Comparison of ENCODE assay signal across 8 cellular contexts in the genomic region with DNA sequence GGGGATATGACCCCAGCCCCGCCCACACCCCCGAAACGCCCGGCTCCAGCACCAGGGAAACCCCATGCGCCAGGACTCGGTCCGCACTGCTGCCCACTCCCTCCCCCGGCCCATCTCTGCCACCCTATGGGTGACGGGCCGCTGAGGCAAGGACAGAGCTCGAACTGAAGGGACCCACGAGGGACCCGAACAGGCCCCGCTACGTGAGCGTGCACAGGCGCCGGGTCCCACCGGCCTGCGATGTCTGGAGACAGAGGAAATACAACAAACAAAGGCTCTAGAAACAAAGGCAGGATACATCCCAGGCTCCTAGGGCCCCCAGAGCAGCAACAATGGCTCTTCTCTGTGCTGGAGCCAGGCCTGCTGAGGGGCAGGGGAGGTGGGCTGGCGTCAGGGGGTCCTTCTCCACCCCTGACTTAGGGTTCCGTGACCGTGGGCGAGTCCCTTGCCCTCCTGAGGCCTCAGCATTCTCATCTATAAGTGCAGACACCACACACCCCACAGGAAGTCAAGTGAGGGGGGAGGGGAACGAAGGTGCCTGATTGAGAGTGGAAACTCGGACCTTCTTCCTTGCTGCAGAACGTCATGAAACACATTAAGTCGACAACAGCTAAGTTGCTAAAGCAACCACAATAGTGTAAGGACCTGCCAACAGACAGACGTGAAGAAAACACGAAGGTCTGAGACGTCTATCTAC. TPM values are rescaled to one million over a fixed set of nuclear protein-coding genes. Genes with fewer than 3 reads are reported as not detected.
DNase-seq lines count a peak whose midpoint lies in the region; ATAC-seq and TF ChIP-seq lines count a peak whose summit lies in the region.

No MANE protein-coding gene starts in this region.

- no peaks in the 10 kb centered on the region for H3K9me2 ChIP-seq in OCI-LY7 (ENCODE audit: insufficient read depth, low read length)

- 0 out of 2 replicates have a peak, but pooled peaks cover 5% of the 10 kb centered on the region for H4K20me1 ChIP-seq in OCI-LY7 (ENCODE audit: insufficient read depth, low read length)

- TF ChIP-seq CTCF in OCI-LY7 (conservative IDR thresholded peaks at IDR 0.05; ENCODE audit: low read length) (no peak), lower lobe of right lung (IDR thresholded peaks at IDR 0.05) (no peak)

- H3K27ac ChIP-seq in OCI-LY7 (ENCODE audit: low read depth, low read length, poor library complexity, severe bottlenecking) (peak overlapping the region; percentile 71), lower lobe of right lung (peak overlapping the region; percentile 90)

- no peaks in the 10 kb centered on the region for H3K9me3 ChIP-seq in OCI-LY7 (ENCODE audit: low read length)
- H3K9me3 ChIP-seq in lower lobe of right lung = no peaks in the 10 kb centered on the region

- BruUV-seq in OCI-LY7 (replicated peaks; lab: Mats Ljungman, UMichigan) = no TSS peak

- in situ Hi-C loops in ACHN (cut with HindIII; ENCODE audit: low pct_ligation_motif_present, low pct_unique_long_range_greater_than_20kb, low sequenced_read_pairs) = no loop called here

- CTCF ChIA-PET in OCI-LY7 (lab: Charles Lee; ENCODE audit: unreplicated experiment) = no interaction called here

- POLR2A ChIA-PET in OCI-LY7 (lab: Charles Lee) = interaction anchor here (0.6 kb wide), 1 partner anchor 11 kb away, joined by 3 read pairs; no protein-coding TSS in a partner anchor

- DNase-seq in OCI-LY7 (ENCODE audit: low spot score) (peak; percentile 79), lower lobe of right lung (no peak), DMS114 treated with DMSO at 0.1 percent for 48 hours (lab: John Stamatoyannopoulos, UW; ENCODE audit: unreplicated experiment) (no peak), ACHN (no peak)
- DNase-seq in activated effector memory CD4-positive, alpha-beta T cell treated with anti-CD3 and anti-CD28 coated beads, Interleukin-2, amount 50 U/mL, for 16 hours = peak; percentile 88
- peak; percentile 54 to 86 (median 76) for DNase-seq in stimulated activated naive CD4-positive, alpha-beta T cell (lab: John Stamatoyannopoulos, UW)

- H3K27me3 ChIP-seq in lower lobe of right lung (ENCODE audit: low read depth) = no peaks in the 10 kb centered on the region

- intact Hi-C loops in OCI-LY7 (cut with micrococcal nuclease; ENCODE audit: unreplicated experiment) (loop anchor here (2.0 kb wide), 1 partner anchor 17 kb away; no protein-coding TSS in a partner anchor), lower lobe of right lung (cut with DNase I) (no loop called here)

- peaks cover 5% of the 10 kb centered on the region; the same call in 1 of the 2 replicates for H3K36me3 ChIP-seq in OCI-LY7 (ENCODE audit: insufficient read depth, low read length)
- H3K36me3 ChIP-seq in lower lobe of right lung = peaks cover 22% of the 10 kb centered on the region

- H2AFZ ChIP-seq in OCI-LY7 (ENCODE audit: low read length) = no peak overlapping the region

- peaks cover 35% of the 10 kb centered on the region for H3K79me2 ChIP-seq in OCI-LY7 (ENCODE audit: insufficient read depth, low read depth, low read length)

- peak overlapping the region; percentile 98 for H3K4me3 ChIP-seq in OCI-LY7 (ENCODE audit: low read depth, low read length, poor library complexity, severe bottlenecking)
- H3K4me3 ChIP-seq in lower lobe of right lung = peak overlapping the region; percentile 97

- ATAC-seq in lower lobe of right lung (no peak), GM18909 (IDR thresholded peaks at IDR 0.05; ENCODE audit: poor library complexity, unreplicated experiment) (no peak), GM21381 (IDR thresholded peaks at IDR 0.05; ENCODE audit: unreplicated experiment) (no peak)

- peaks cover 30% of the 10 kb centered on the region for H3K4me1 ChIP-seq in OCI-LY7 (ENCODE audit: insufficient read depth, low read length, poor library complexity, severe bottlenecking)
- peaks cover 44% of the 10 kb centered on the region for H3K4me1 ChIP-seq in lower lobe of right lung

- peak overlapping the region; percentile 98 for H3K4me2 ChIP-seq in OCI-LY7 (ENCODE audit: low read length)

RNA-seq across cellular contexts. Expression of gene ABHD17A, which starts 3.1 kb away (rescaled TPM):
- total RNA-seq in OCI-LY7 (2014; rRNA removed; shearing (Covaris generic)) = 98.7 and 130 TPM in 2 replicates
- total RNA-seq in OCI-LY7 (2022) = 64.2 and 71.3 TPM in 2 replicates
- total RNA-seq in lower lobe of right lung = 76.4 TPM

RNA-seq across cellular contexts. Expression of gene KLF16, which starts 18.9 kb away (rescaled TPM):
- 9.4 and 9.6 TPM in 2 replicates for total RNA-seq in OCI-LY7 (2014; rRNA removed; shearing (Covaris generic))
- total RNA-seq in OCI-LY7 (2022) = 39.1 and 44.4 TPM in 2 replicates
- 22.2 TPM for total RNA-seq in lower lobe of right lung

RNA-seq across cellular contexts. Expression of gene ADAT3, which starts 23.0 kb away (rescaled TPM):
- 5.6 and 7.9 TPM in 2 replicates for total RNA-seq in OCI-LY7 (2014; rRNA removed; shearing (Covaris generic))
- total RNA-seq in OCI-LY7 (2022) (13.1 and 16.4 TPM in 2 replicates), lower lobe of right lung (6.2 TPM)

RNA-seq across cellular contexts. Expression of gene SCAMP4, which starts 23.0 kb away (rescaled TPM):
- total RNA-seq in OCI-LY7 (2014; rRNA removed; shearing (Covaris generic)) = 13.4 and 21.3 TPM in 2 replicates
- total RNA-seq in OCI-LY7 (2022) (46.4 and 49.9 TPM in 2 replicates), lower lobe of right lung (65.0 TPM)

RNA-seq across cellular contexts. Expression of gene REXO1, which starts 34.0 kb away (rescaled TPM):
- total RNA-seq in OCI-LY7 (2014; rRNA removed; shearing (Covaris generic)) = 13.9 and 24.0 TPM in 2 replicates
- total RNA-seq in OCI-LY7 (2022) (52.8 and 54.9 TPM in 2 replicates), lower lobe of right lung (29.1 TPM)

Comparison
In these comparisons a context has a peak if more than half of its experiments do, and no peak if none do; other contexts are left out.
1. DNase-seq: peak in OCI-LY7 (single experiment), activated effector memory CD4-positive, alpha-beta T cell treated with anti-CD3 and anti-CD28 coated beads, Interleukin-2, amount 50 U/mL, for 16 hours (single experiment) and stimulated activated naive CD4-positive, alpha-beta T cell (6 of 6); none in lower lobe of right lung (single experiment), DMS114 treated with DMSO at 0.1 percent for 48 hours (single experiment) and ACHN (single experiment).